In the genomic region with DNA sequence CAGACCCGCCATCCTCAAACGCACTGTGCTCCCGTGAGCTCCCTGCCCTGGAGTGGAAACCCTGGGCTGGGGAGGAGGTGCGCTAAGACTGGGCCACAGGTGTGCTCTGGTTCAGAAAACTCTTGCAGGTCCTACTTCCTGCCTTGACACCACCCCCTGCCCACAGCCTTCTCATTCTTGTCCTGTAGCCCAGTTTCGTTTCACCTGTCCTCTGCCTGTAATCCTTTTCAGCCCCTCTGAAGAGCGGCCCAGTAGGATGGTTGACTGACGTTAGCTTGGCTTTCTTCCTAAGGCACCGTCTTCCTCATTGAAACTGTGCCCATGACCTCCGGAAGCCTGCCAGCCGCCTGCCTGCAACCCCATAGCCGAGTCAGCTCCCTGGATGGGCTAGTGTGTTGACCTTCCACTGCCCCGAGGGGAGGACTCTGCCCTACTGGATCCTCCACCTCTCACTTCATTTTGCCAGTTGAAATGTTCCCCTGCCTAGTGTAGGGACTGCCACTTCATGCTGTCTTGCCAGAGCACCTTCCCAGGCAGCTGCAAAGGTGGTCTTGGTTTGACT, we compare ENCODE assay signal across 1 cellular context.
TF ChIP-seq lines count a peak whose summit lies in the region.

No MANE protein-coding gene starts in this region.

TF ChIP-seq in IMR-90, 13 proteins besides CTCF, POLR2A, EP300 and RAD21:
- TF ChIP-seq FOS (IDR thresholded peaks at IDR 0.05; ENCODE audit: low read depth, low read length) = no peak
- TF ChIP-seq BHLHE40 (IDR thresholded peaks at IDR 0.05; ENCODE audit: low read depth, low read length) = no peak
- TF ChIP-seq MAFK (IDR thresholded peaks at IDR 0.05; ENCODE audit: low read depth, low read length) = no peak
- no peak for TF ChIP-seq SMC3 (IDR thresholded peaks at IDR 0.05; ENCODE audit: low read depth, low read length)
- TF ChIP-seq MAZ (IDR thresholded peaks at IDR 0.05; ENCODE audit: borderline replicate concordance, low read depth, low read length) = no peak
- TF ChIP-seq RFX5 (IDR thresholded peaks at IDR 0.05; ENCODE audit: low read depth, low read length) = no peak
- TF ChIP-seq, protein P1, sequence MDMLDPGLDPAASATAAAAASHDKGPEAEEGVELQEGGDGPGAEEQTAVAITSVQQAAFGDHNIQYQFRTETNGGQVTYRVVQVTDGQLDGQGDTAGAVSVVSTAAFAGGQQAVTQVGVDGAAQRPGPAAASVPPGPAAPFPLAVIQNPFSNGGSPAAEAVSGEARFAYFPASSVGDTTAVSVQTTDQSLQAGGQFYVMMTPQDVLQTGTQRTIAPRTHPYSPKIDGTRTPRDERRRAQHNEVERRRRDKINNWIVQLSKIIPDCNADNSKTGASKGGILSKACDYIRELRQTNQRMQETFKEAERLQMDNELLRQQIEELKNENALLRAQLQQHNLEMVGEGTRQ (IDR thresholded peaks at IDR 0.05; ENCODE audit: low read depth, low read length) = no peak
- TF ChIP-seq, protein P2, sequence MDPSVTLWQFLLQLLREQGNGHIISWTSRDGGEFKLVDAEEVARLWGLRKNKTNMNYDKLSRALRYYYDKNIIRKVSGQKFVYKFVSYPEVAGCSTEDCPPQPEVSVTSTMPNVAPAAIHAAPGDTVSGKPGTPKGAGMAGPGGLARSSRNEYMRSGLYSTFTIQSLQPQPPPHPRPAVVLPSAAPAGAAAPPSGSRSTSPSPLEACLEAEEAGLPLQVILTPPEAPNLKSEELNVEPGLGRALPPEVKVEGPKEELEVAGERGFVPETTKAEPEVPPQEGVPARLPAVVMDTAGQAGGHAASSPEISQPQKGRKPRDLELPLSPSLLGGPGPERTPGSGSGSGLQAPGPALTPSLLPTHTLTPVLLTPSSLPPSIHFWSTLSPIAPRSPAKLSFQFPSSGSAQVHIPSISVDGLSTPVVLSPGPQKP (IDR thresholded peaks at IDR 0.05; ENCODE audit: borderline replicate concordance, low read depth, low read length) = no peak
- no peak for TF ChIP-seq NFE2L2 (IDR thresholded peaks at IDR 0.05; ENCODE audit: low read depth, low read length)
- no peak for TF ChIP-seq RCOR1 (IDR thresholded peaks at IDR 0.05; ENCODE audit: insufficient replicate concordance, low read length)
- no peak for TF ChIP-seq CHD1 (IDR thresholded peaks at IDR 0.05; ENCODE audit: low read depth, low read length)
- TF ChIP-seq CEBPB (IDR thresholded peaks at IDR 0.05; ENCODE audit: low read depth, low read length) = no peak
- TF ChIP-seq MXI1 (IDR thresholded peaks at IDR 0.05; ENCODE audit: borderline replicate concordance, low read depth, low read length) = no peak
